8 cellular contexts compared by ENCODE assay signal in the genomic region with DNA sequence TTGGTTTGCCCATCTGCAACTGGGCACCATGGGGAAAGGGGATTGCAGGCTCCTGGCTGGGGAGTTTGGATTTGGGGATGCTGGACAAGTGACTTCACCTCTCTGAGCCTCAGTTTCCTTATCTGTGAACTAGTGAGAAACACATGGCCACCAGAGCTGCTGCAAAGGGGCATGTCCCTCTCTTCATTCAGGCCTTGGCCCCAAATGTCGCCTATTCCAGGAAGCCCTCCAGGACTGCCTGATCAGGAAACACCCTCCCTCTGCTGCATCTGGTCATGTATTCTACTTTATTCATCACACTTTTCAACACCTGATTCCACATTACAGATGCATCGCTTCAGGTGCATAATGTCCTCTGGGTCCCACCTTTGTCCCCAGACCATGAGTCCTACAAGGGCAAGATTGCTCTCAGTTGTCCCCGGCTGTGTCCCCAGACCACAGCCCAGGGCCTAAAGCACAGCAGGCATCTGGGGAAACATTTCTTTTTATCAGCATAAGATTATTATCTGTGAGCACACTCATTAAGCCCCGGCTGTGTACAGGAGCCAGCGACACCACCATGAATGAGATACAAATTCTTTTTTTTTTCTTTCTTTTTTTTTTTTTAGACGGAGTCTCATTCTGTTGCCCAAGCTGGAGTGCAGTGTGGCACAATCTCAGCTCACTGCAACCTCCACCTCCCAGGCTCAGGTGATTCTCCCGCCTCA. TPM values are rescaled to one million over a fixed set of nuclear protein-coding genes. Genes with fewer than 3 reads are reported as not detected.
A peak's percentile ranks its signal among the peaks of the same experiment; 100 is the strongest.
DNase-seq lines count a peak whose midpoint lies in the region; ATAC-seq and TF ChIP-seq lines count a peak whose summit lies in the region.

No MANE protein-coding gene starts in this region.

- peaks cover 6% of the 10 kb centered on the region; the same call in 1 of the 2 replicates for H3K9me3 ChIP-seq in OCI-LY7 (ENCODE audit: low read length)
- H3K9me3 ChIP-seq in esophagus (ENCODE audit: control insufficient read depth in 2 of 2, insufficient read depth in 1 of 2, low read depth in 1 of 2, low read length in 1 of 2), result no peaks in the 10 kb centered on the region
- H3K9me3 ChIP-seq in smooth muscle cell (replicated peaks; ENCODE audit: low read depth), result no peaks in the 10 kb centered on the region

- intact Hi-C loops in OCI-LY7 (cut with micrococcal nuclease; ENCODE audit: unreplicated experiment), result loop anchor here (1.0 kb wide), 1 partner anchor 23 kb away; no protein-coding TSS in a partner anchor

- BruUV-seq in OCI-LY7 (replicated peaks; lab: Mats Ljungman, UMichigan), result no TSS peak

- WGBS in esophagus, 2 donors, result 65 to 69% methylated on average over 7 of the region's 7 CpGs
- WGBS in smooth muscle cell (ENCODE audit: low lambda C conversion rate), result 98% methylated on average over 7 of the region's 7 CpGs

- CTCF ChIA-PET in OCI-LY7 (lab: Charles Lee; ENCODE audit: unreplicated experiment), result no interaction called here

- no peak overlapping the region for H3K9ac ChIP-seq in smooth muscle cell (ENCODE audit: low read depth)

- no peaks in the 10 kb centered on the region for H3K36me3 ChIP-seq in OCI-LY7 (ENCODE audit: insufficient read depth, low read length)
- H3K36me3 ChIP-seq in esophagus (ENCODE audit: control insufficient read depth in 2 of 2, insufficient read depth in 2 of 2, low read length in 1 of 2), result no peaks in the 10 kb centered on the region
- no peaks in the 10 kb centered on the region for H3K36me3 ChIP-seq in smooth muscle cell (ENCODE audit: low read depth)

- H3K9me2 ChIP-seq in OCI-LY7 (ENCODE audit: insufficient read depth, low read length), result no peaks in the 10 kb centered on the region

- POLR2A ChIA-PET in OCI-LY7 (lab: Charles Lee), result interaction anchor here (0.5 to 1.6 kb wide), 5 partner anchors 9 to 138 kb away, joined by 3 to 8 read pairs (median 3); no protein-coding TSS in a partner anchor

- H2AFZ ChIP-seq in OCI-LY7 (ENCODE audit: low read length) (peak overlapping the region; percentile 18; the same call in 1 of the 2 replicates), smooth muscle cell (ENCODE audit: low read depth) (peak overlapping the region; percentile 28)

- H3F3A ChIP-seq in smooth muscle cell (ENCODE audit: low read depth), result no peaks in the 10 kb centered on the region

- H3K27me3 ChIP-seq in esophagus (ENCODE audit: control insufficient read depth in 1 of 2, insufficient read depth in 2 of 2, low read length in 2 of 2) (no peaks in the 10 kb centered on the region), smooth muscle cell (ENCODE audit: low read depth) (peaks cover 8% of the 10 kb centered on the region)

- peak overlapping the region; percentile 88 for H3K27ac ChIP-seq in OCI-LY7 (ENCODE audit: low read depth, low read length, poor library complexity, severe bottlenecking)
- peak overlapping the region; percentile 60 to 82 for H3K27ac ChIP-seq in esophagus (ENCODE audit: low read depth in 2 of 2, low read length in 1 of 2)
- no peak overlapping the region for H3K27ac ChIP-seq in smooth muscle cell (ENCODE audit: low read depth)

- H3K4me3 ChIP-seq in OCI-LY7 (ENCODE audit: low read depth, low read length, poor library complexity, severe bottlenecking) (peak overlapping the region; percentile 44), esophagus (ENCODE audit: low read depth in 1 of 2, low read length in 2 of 2) (peak overlapping the region; percentile 24 to 30), smooth muscle cell (peak overlapping the region; percentile 32)

- TF ChIP-seq CTCF in OCI-LY7 (conservative IDR thresholded peaks at IDR 0.05; ENCODE audit: low read length) (peak; percentile 38; the same call in 1 of the 2 replicates), smooth muscle cell (IDR thresholded peaks at IDR 0.05; ENCODE audit: borderline replicate concordance, insufficient read depth, poor library complexity, severe bottlenecking) (no peak)

- H3K79me2 ChIP-seq in OCI-LY7 (ENCODE audit: insufficient read depth, low read depth, low read length) (no peaks in the 10 kb centered on the region), smooth muscle cell (ENCODE audit: low read depth) (no peaks in the 10 kb centered on the region)

- peaks cover 36% of the 10 kb centered on the region for H3K4me1 ChIP-seq in OCI-LY7 (ENCODE audit: insufficient read depth, low read length, poor library complexity, severe bottlenecking)
- peaks cover 5% of the 10 kb centered on the region in 2 donors for H3K4me1 ChIP-seq in esophagus (ENCODE audit: control insufficient read depth in 2 of 2, insufficient read depth in 2 of 2, low read length in 1 of 2)
- H3K4me1 ChIP-seq in smooth muscle cell (ENCODE audit: low read depth), result no peaks in the 10 kb centered on the region

- no peaks in the 10 kb centered on the region for H4K20me1 ChIP-seq in OCI-LY7 (ENCODE audit: insufficient read depth, low read length)
- H4K20me1 ChIP-seq in smooth muscle cell (ENCODE audit: low read depth), result no peaks in the 10 kb centered on the region

- ATAC-seq in GM21526 (IDR thresholded peaks at IDR 0.05; ENCODE audit: low FRiP score, unreplicated experiment), result peak; percentile 18

- H3K4me2 ChIP-seq in OCI-LY7 (ENCODE audit: low read length), result peak overlapping the region; percentile 72
- peak overlapping the region; percentile 63 for H3K4me2 ChIP-seq in smooth muscle cell

- peak; percentile 34 for DNase-seq in OCI-LY7 (ENCODE audit: low spot score)
- DNase-seq in smooth muscle cell (lab: John Stamatoyannopoulos, UW; ENCODE audit: unreplicated experiment), result no peak
- no peak for DNase-seq in NCI-H82 treated with DMSO at 0.1 percent for 48 hours (lab: John Stamatoyannopoulos, UW; ENCODE audit: unreplicated experiment)
- no peak for DNase-seq in NCI-H2107 treated with DMSO at 0.1 percent for 48 hours (lab: John Stamatoyannopoulos, UW; ENCODE audit: unreplicated experiment)
- no peak for DNase-seq in GM19238 (ENCODE audit: insufficient read length, low spot score)
- no peak for DNase-seq in GF-D8 (lab: John Stamatoyannopoulos, UW)

RNA-seq across cellular contexts. Expression of a gene that starts 37.5 kb away (rescaled TPM):
- total RNA-seq in OCI-LY7 (2014; rRNA removed; shearing (Covaris generic)), result 27.3 and 30.7 TPM in 2 replicates
- total RNA-seq in OCI-LY7 (2022) (30.6 and 30.7 TPM in 2 replicates), smooth muscle cell (3.5 and 4.4 TPM in 2 replicates)
- polyA plus RNA-seq in esophagus (10 to 100 TPM; 10.9 to 24.0 TPM), smooth muscle cell (4.3 and 6.5 TPM in 2 replicates)

RNA-seq across cellular contexts. Expression of a gene that starts 41.3 kb away (rescaled TPM):
- 6.0 and 7.7 TPM in 2 replicates for total RNA-seq in OCI-LY7 (2014; rRNA removed; shearing (Covaris generic))
- 26.0 and 41.7 TPM in 2 replicates for total RNA-seq in OCI-LY7 (2022)
- under 1 TPM; 0.40 to 0.51 TPM for polyA plus RNA-seq in esophagus
- not detected in 2 replicates for total RNA-seq in smooth muscle cell
- not detected in 2 replicates for polyA plus RNA-seq in smooth muscle cell

RNA-seq across cellular contexts. Expression of a gene that starts 52.1 kb away (rescaled TPM):
- 14.3 and 14.8 TPM in 2 replicates for total RNA-seq in OCI-LY7 (2014; rRNA removed; shearing (Covaris generic))
- total RNA-seq in OCI-LY7 (2022) (31.0 and 31.4 TPM in 2 replicates), smooth muscle cell (3.6 and 4.3 TPM in 2 replicates)
- polyA plus RNA-seq in esophagus (1 to 10 TPM; 1.5 to 2.5 TPM), smooth muscle cell (4.3 and 10.3 TPM in 2 replicates)
